Comparison of ENCODE assay signal across 9 cellular contexts in genomic region chr6:27720607-27721580, GRCh38.
A peak's percentile ranks its signal among the peaks of the same experiment; 100 is the strongest.
DNase-seq lines count a peak whose midpoint lies in the region; ATAC-seq and TF ChIP-seq lines count a peak whose summit lies in the region.
"Had no signal": no experiment of that assay in that cellular context is flagged by ENCODE, and none has a peak within 500 bp of the region (broad histone marks: within the 10 kb centered on the region; RNA-seq: fewer than 3 reads in every experiment).

No MANE protein-coding gene starts in this region.

- in situ Hi-C loops in transverse colon (cut with MboI; ENCODE audit: low pct_ligation_motif_present in 1 of 4, low pct_unique_long_range_greater_than_20kb in 1 of 4, low sequenced_read_pairs in 3 of 4) = no loop called here

- H3K4me3 Mint-ChIP-seq in T-helper 17 cell = peak overlapping the region; percentile 60

- peaks cover 4% of the 10 kb centered on the region for H3K4me1 Mint-ChIP-seq in T-helper 17 cell

- H3K4me1 ChIP-seq in transverse colon = no peaks in the 10 kb centered on the region

- peaks cover 42% of the 10 kb centered on the region for H3K27me3 Mint-ChIP-seq in T-helper 17 cell

- TF ChIP-seq CTCF in GM12875 (IDR thresholded peaks at IDR 0.05; ENCODE audit: borderline replicate concordance, insufficient read depth, low read depth, low read length) (0 out of 2 replicates have a peak, but pooled peaks have one; percentile 8), transverse colon (IDR thresholded peaks at IDR 0.05) (no peak)

- DNase-seq in AG08395 (ENCODE audit: low spot score) = peak; percentile 3
- no peak for DNase-seq in T-helper 17 cell
- DNase-seq in foreskin melanocyte = peak; percentile 31
- DNase-seq in transverse colon = no peak
- no peak for DNase-seq in activated CD4-positive, CD25-positive, alpha-beta regulatory T cell treated with anti-CD3 and anti-CD28 coated beads, Interleukin-2, amount 50 U/mL, for 72 hours
- DNase-seq: aorta had no signal

- peak overlapping the region; percentile 32 for H3K27ac Mint-ChIP-seq in T-helper 17 cell

- H3K27ac ChIP-seq in transverse colon = no peak overlapping the region

- intact Hi-C loops in transverse colon (cut with DNase I; ENCODE audit: low total_unique reads) = no loop called here

- no peak overlapping the region for H3K4me3 ChIP-seq in GM12875 (ENCODE audit: low read depth, low read length)
- H3K4me3 ChIP-seq in transverse colon = no peak overlapping the region

- no peaks in the 10 kb centered on the region for H3K36me3 ChIP-seq in transverse colon

- no peaks in the 10 kb centered on the region for H3K36me3 Mint-ChIP-seq in T-helper 17 cell (ENCODE audit: low read depth)

- 55 to 58% methylated on average over 15 to 19 of the region's 19 CpGs for WGBS in transverse colon (ENCODE audit: low coverage in 1 of 2), 2 donors

- H3K9me3 ChIP-seq in T-helper 17 cell (ENCODE audit: control insufficient read depth, low read length, poor library complexity, severe bottlenecking) (no peaks in the 10 kb centered on the region), transverse colon (no peaks in the 10 kb centered on the region)

- ATAC-seq in T-helper 17 cell (no peak), GM18517 (IDR thresholded peaks at IDR 0.05; ENCODE audit: unreplicated experiment) (no peak), HG02973 (IDR thresholded peaks at IDR 0.05; ENCODE audit: unreplicated experiment) (no peak)

- H3K27me3 ChIP-seq in transverse colon = peaks cover 39% of the 10 kb centered on the region

- TF ChIP-seq EP300 in transverse colon (IDR thresholded peaks at IDR 0.05; ENCODE audit: low read depth) = no peak

- TF ChIP-seq POLR2A in transverse colon (IDR thresholded peaks at IDR 0.05) = no peak

Comparison
In these comparisons a context has a peak if more than half of its experiments do, and no peak if none do; other contexts are left out.
1. DNase-seq: peak in AG08395 (single experiment) and foreskin melanocyte (single experiment); none in T-helper 17 cell (0 of 3), transverse colon (single experiment) and activated CD4-positive, CD25-positive, alpha-beta regulatory T cell treated with anti-CD3 and anti-CD28 coated beads, Interleukin-2, amount 50 U/mL, for 72 hours (single experiment).